In the genomic region with DNA sequence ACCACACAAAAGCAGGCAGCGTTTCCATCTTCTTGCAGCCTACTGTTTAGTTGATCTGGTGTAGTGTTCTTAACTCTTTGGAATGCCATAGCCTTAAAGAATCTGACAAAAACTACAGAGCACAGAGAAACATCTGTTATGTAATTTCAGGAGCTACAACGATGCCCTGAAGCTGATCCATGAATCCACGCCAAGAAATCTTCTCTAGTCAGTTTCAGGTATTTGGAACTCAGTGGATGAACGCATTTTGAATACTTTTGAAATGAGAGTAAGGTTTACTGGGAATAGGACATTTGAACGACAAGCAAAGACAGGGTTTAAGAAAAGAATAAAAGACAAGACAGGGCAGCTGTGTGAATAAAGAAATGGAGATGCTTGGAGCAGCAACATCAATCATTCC, we compare ENCODE assay signal across 20 cellular contexts. TPM values are rescaled to one million over a fixed set of nuclear protein-coding genes. Genes with fewer than 3 reads are reported as not detected.
A peak's percentile ranks its signal among the peaks of the same experiment; 100 is the strongest.
DNase-seq lines count a peak whose midpoint lies in the region; ATAC-seq, FAIRE-seq and TF ChIP-seq lines count a peak whose summit lies in the region.
"Had no signal": no experiment of that assay in that cellular context is flagged by ENCODE, and none has a peak within 500 bp of the region (broad histone marks: within the 10 kb centered on the region; RNA-seq: fewer than 3 reads in every experiment).

No MANE protein-coding gene starts in this region.

- H2AFZ ChIP-seq in HepG2 (ENCODE audit: low read length) (no peak overlapping the region), parathyroid adenoma (peak overlapping the region; percentile 57)
- H2AFZ ChIP-seq: GM23248 had no signal

- DNase-seq in right lobe of liver = no peak
- DNase-seq in HepG2 (ENCODE audit: low spot score) = no peak
- peak; percentile 5 for DNase-seq in HFFc6
- no peak for DNase-seq in gastrocnemius medialis
- DNase-seq in medulla oblongata (ENCODE audit: extremely low spot score) = no peak
- DNase-seq: C1 segment of cervical spinal cord; Calu3; CD4-positive, alpha-beta memory T cell; COR-L47; DMS53; DMS79 treated with DMSO at 0.1 percent for 48 hours; GF-D8; GM23248; H9 had no signal

- H3K36me3 Mint-ChIP-seq in HFFc6 (ENCODE audit: low read depth) = no peaks in the 10 kb centered on the region

- H3K36me3 ChIP-seq in right lobe of liver = peaks cover 0 to 40% (median 9%) of the 10 kb centered on the region in 4 donors
- no peaks in the 10 kb centered on the region for H3K36me3 ChIP-seq in HepG2 (replicated peaks in 1 of 2; ENCODE audit: control insufficient read depth in 1 of 2, insufficient read depth in 2 of 2, low read length in 2 of 2)
- H3K36me3 ChIP-seq in parathyroid adenoma (ENCODE audit: control insufficient read depth, insufficient read depth, low read length) = no peaks in the 10 kb centered on the region
- no peaks in the 10 kb centered on the region for H3K36me3 ChIP-seq in thymus (ENCODE audit: control insufficient read depth, insufficient read depth)
- no peaks in the 10 kb centered on the region for H3K36me3 ChIP-seq in gastrocnemius medialis

- H3K4me1 ChIP-seq in right lobe of liver (peaks cover 0 to 76% (median 23%) of the 10 kb centered on the region in 4 donors), HepG2 (ENCODE audit: insufficient read depth, low read length) (peaks cover 9% of the 10 kb centered on the region), parathyroid adenoma (peaks cover 48% of the 10 kb centered on the region), thymus (ENCODE audit: control insufficient read depth, insufficient read depth, low read length) (no peaks in the 10 kb centered on the region), gastrocnemius medialis (no peaks in the 10 kb centered on the region)

- no peak overlapping the region for H3K27ac Mint-ChIP-seq in HFFc6
- H3K27ac Mint-ChIP-seq: CD4-positive, alpha-beta memory T cell; H9 had no signal

- no peak for TF ChIP-seq RAD21 in HepG2 (CRISPR knock-in tag; IDR thresholded peaks at IDR 0.05)

- H3K27me3 ChIP-seq in right lobe of liver (no peaks in the 10 kb centered on the region), HepG2 (ENCODE audit: control insufficient read depth in 1 of 2, insufficient read depth in 2 of 2, low read length in 2 of 2) (no peaks in the 10 kb centered on the region), parathyroid adenoma (ENCODE audit: control insufficient read depth, insufficient read depth, low read length) (no peaks in the 10 kb centered on the region), thymus (ENCODE audit: control insufficient read depth, insufficient read depth) (no peaks in the 10 kb centered on the region), gastrocnemius medialis (no peaks in the 10 kb centered on the region)

- no TSS peak for BruUV-seq in HepG2 (replicated peaks; lab: Mats Ljungman, UMichigan)

- peaks cover 47% of the 10 kb centered on the region for H3K4me1 Mint-ChIP-seq in HFFc6 (ENCODE audit: low read depth)
- H3K4me1 Mint-ChIP-seq: CD4-positive, alpha-beta memory T cell had no signal

- no peak overlapping the region for H3K4me3 Mint-ChIP-seq in HFFc6
- H3K4me3 Mint-ChIP-seq: CD4-positive, alpha-beta memory T cell; H9 had no signal

- H3K9me3 Mint-ChIP-seq in HFFc6 = no peaks in the 10 kb centered on the region
- H3K9me3 Mint-ChIP-seq: CD4-positive, alpha-beta memory T cell; H9 had no signal

- no peak for TF ChIP-seq POLR2A in right lobe of liver (IDR thresholded peaks at IDR 0.05)
- no peak for TF ChIP-seq POLR2A in HepG2 (IDR thresholded peaks at IDR 0.05; ENCODE audit: insufficient read depth in 1 of 2, low read depth in 2 of 2, low read length in 2 of 2)
- no peak for TF ChIP-seq POLR2A in gastrocnemius medialis (IDR thresholded peaks at IDR 0.05)

- 60% methylated on average over 5 of the region's 5 CpGs for WGBS in right lobe of liver (ENCODE audit: insufficient coverage, low coverage, low lambda C conversion rate, missing lambda C conversion rate)
- 71% methylated on average over 5 of the region's 5 CpGs for WGBS in HepG2 (ENCODE audit: low lambda C conversion rate)
- 92% methylated on average over 5 of the region's 5 CpGs for WGBS in thymus

- peaks cover 2% of the 10 kb centered on the region for H3K27me3 Mint-ChIP-seq in HFFc6 (ENCODE audit: insufficient read depth)
- H3K27me3 Mint-ChIP-seq: CD4-positive, alpha-beta memory T cell had no signal

- TF ChIP-seq EP300 in HepG2 (IDR thresholded peaks at IDR 0.05; ENCODE audit: low read depth in 2 of 2, low read length in 2 of 2) (no peak), HepG2 (CRISPR knock-in tag; IDR thresholded peaks at IDR 0.05; ENCODE audit: borderline replicate concordance) (no peak)

- FAIRE-seq in HepG2 (lab: Jason Lieb, UNC) = no peak
- FAIRE-seq: GM12891 had no signal

- intact Hi-C loops in right lobe of liver (cut with DNase I) (no loop called here), HepG2 (cut with micrococcal nuclease; ENCODE audit: unreplicated experiment) (no loop called here), gastrocnemius medialis (cut with DNase I; ENCODE audit: low total_unique reads) (no loop called here)

- peak overlapping the region in 2 of 3 donors; percentile 71 to 88 for H3K27ac ChIP-seq in right lobe of liver
- no peak overlapping the region for H3K27ac ChIP-seq in HepG2 (ENCODE audit: extremely low read length, insufficient read depth, low read length)
- peak overlapping the region; percentile 66 for H3K27ac ChIP-seq in parathyroid adenoma
- peak overlapping the region; percentile 6 for H3K27ac ChIP-seq in thymus (ENCODE audit: low read depth)
- no peak overlapping the region for H3K27ac ChIP-seq in gastrocnemius medialis
- H3K27ac ChIP-seq: GM23248 had no signal

- H3K4me3 ChIP-seq in right lobe of liver (no peak overlapping the region), HepG2 (replicated peaks in 1 of 3; ENCODE audit: insufficient read depth in 1 of 3, low read depth in 2 of 3, low read length in 3 of 3) (no peak overlapping the region), parathyroid adenoma (ENCODE audit: low read depth, low read length) (no peak overlapping the region), thymus (ENCODE audit: low read length) (no peak overlapping the region), gastrocnemius medialis (no peak overlapping the region)
- H3K4me3 ChIP-seq: GM23248 had no signal

- H3K79me2 ChIP-seq in HepG2 (ENCODE audit: insufficient read depth, low read length) (no peaks in the 10 kb centered on the region), parathyroid adenoma (no peaks in the 10 kb centered on the region)

- H3K9ac ChIP-seq in HepG2 (ENCODE audit: insufficient read depth, low read depth, low read length) = no peak overlapping the region
- H3K9ac ChIP-seq in parathyroid adenoma = no peak overlapping the region
- H3K9ac ChIP-seq: GM23248 had no signal

- H3K4me2 ChIP-seq in HepG2 (ENCODE audit: low read depth, low read length) = no peak overlapping the region
- H3K4me2 ChIP-seq in parathyroid adenoma (ENCODE audit: low read length) = no peak overlapping the region

- CTCF ChIA-PET in HepG2 (lab: Yijun Ruan, JAX; ENCODE audit: low intra/inter-chr PET ratio, low total read pairs) = no interaction called here

- in situ Hi-C loops in HepG2 (cut with HindIII; ENCODE audit: extremely low pct_ligation_motif_present, low pct_unique_long_range_greater_than_20kb) = loop anchor here (10.0 kb wide), 1 partner anchor 807 kb away; no protein-coding TSS in a partner anchor
- in situ Hi-C loops in gastrocnemius medialis (cut with MboI; ENCODE audit: low sequenced_read_pairs in 4 of 4) = no loop called here

- no peaks in the 10 kb centered on the region for H4K20me1 ChIP-seq in HepG2 (ENCODE audit: insufficient read depth, low read length)

- ATAC-seq in right lobe of liver (no peak), HepG2 (no peak), gastrocnemius medialis (no peak)
- ATAC-seq: HCT116 had no signal

- H3K9me3 ChIP-seq in right lobe of liver (no peaks in the 10 kb centered on the region), HepG2 (ENCODE audit: low read length) (no peaks in the 10 kb centered on the region), parathyroid adenoma (ENCODE audit: control insufficient read depth, low read length) (no peaks in the 10 kb centered on the region), thymus (ENCODE audit: control insufficient read depth) (no peaks in the 10 kb centered on the region), gastrocnemius medialis (no peaks in the 10 kb centered on the region)

- POLR2A ChIA-PET in HepG2 (lab: Yijun Ruan, JAX) = no interaction called here

- no peak for TF ChIP-seq CTCF in right lobe of liver (IDR thresholded peaks at IDR 0.05)
- no peak for TF ChIP-seq CTCF in HepG2 (CRISPR knock-in tag; IDR thresholded peaks at IDR 0.05)
- TF ChIP-seq CTCF in HFFc6 (IDR thresholded peaks at IDR 0.05) = no peak
- TF ChIP-seq CTCF in parathyroid adenoma (IDR thresholded peaks at IDR 0.05) = no peak
- TF ChIP-seq CTCF in gastrocnemius medialis (IDR thresholded peaks at IDR 0.05 in 4 of 5, conservative IDR thresholded peaks at IDR 0.05 in 1 of 5) = no peak

RNA-seq across cellular contexts. Expression of a gene that starts 17.8 kb away (rescaled TPM):
- 100 to 1,000 TPM in 4 of 6 experiments, 10 to 100 TPM in 2; 91.4 to 175 (median 166) TPM for total RNA-seq in right lobe of liver
- 3.4 and 3.6 TPM in 2 replicates for total RNA-seq in HepG2 (2016; rRNA removed; fragmentation: Illumina TruSeq; extraction: Trizol)
- total RNA-seq in HepG2 (2016; cell fraction: cytosol; rRNA removed; fragmentation: Illumina TruSeq; extraction: Trizol; ENCODE audit: low read depth) = 0.20 and 0.26 TPM in 2 replicates
- total RNA-seq in HepG2 (2016; cell fraction: insoluble cytoplasmic fraction; rRNA removed; fragmentation: Illumina TruSeq; extraction: Trizol) = 2.7 and 3.0 TPM in 2 replicates
- total RNA-seq in HepG2 (2016; cell fraction: membrane; rRNA removed; fragmentation: Illumina TruSeq; extraction: Trizol) = 0.71 and 1.0 TPM in 2 replicates
- 1.1 and 1.6 TPM in 2 replicates for total RNA-seq in HepG2 (2016; cell fraction: nucleus; rRNA removed; fragmentation: Illumina TruSeq; extraction: Trizol)
- 0.68 and 1.1 TPM in 2 replicates for polyA plus RNA-seq in HepG2 (2011; rRNA removed)
- 0.32 and 0.96 TPM in 2 replicates for polyA plus RNA-seq in HepG2 (2011; cell fraction: cytosol; rRNA removed)
- 1.5 and 2.1 TPM in 2 replicates for polyA plus RNA-seq in HepG2 (2011; cell fraction: nucleus; rRNA removed)
- polyA plus RNA-seq in HepG2 (2012) = 0.41 and 0.99 TPM in 2 replicates
- polyA plus RNA-seq in HepG2 (2016; cell fraction: cytosol; fragmentation: Illumina TruSeq; extraction: Trizol; ENCODE audit: low read depth) = 0.14 and 0.19 TPM in 2 replicates
- polyA plus RNA-seq in HepG2 (2016; cell fraction: insoluble cytoplasmic fraction; fragmentation: Illumina TruSeq; extraction: Trizol; ENCODE audit: low read depth) = 3.2 and 3.4 TPM in 2 replicates
- polyA plus RNA-seq in HepG2 (2016; cell fraction: membrane; fragmentation: Illumina TruSeq; extraction: Trizol; ENCODE audit: low read depth) = 0.30 and 0.39 TPM in 2 replicates
- polyA plus RNA-seq in HepG2 (2016; cell fraction: nucleus; fragmentation: Illumina TruSeq; extraction: Trizol; ENCODE audit: insufficient read depth, low read depth) = 1.4 and 1.6 TPM in 2 replicates
- polyA minus RNA-seq in HepG2 (2011; rRNA and poly(A)+ RNA removed; ENCODE audit: low replicate concordance) = 0.40 and 0.68 TPM in 2 replicates
- 0.40 TPM in 1 of 2 replicates, not detected in the other for polyA minus RNA-seq in HepG2 (2011; cell fraction: cytosol; rRNA and poly(A)+ RNA removed)
- 3.6 and 3.7 TPM in 2 replicates for polyA minus RNA-seq in HepG2 (2011; cell fraction: nucleus; rRNA and poly(A)+ RNA removed)
- not detected for total RNA-seq in HFFc6 (2021; fragmentation: NEBNext Ultra II Directional; extraction: Animal tissue kit (Norgen Biotek cat#: 25700))
- 9.1 TPM for polyA plus RNA-seq in thymus
- 1 to 10 TPM in 1 of 4 donors, under 1 TPM in 2, not detected in 1; 0.55 to 2.1 (median 0.58) TPM for total RNA-seq in gastrocnemius medialis
- total RNA-seq: Daoy, GM23248, H4, H9 had no signal
- polyA plus RNA-seq: CD4-positive, alpha-beta memory T cell; GM23248 had no signal

Comparison
In these comparisons a context has a peak if more than half of its experiments do, and no peak if none do; other contexts are left out.
1. H3K27ac ChIP-seq: peak in right lobe of liver (2 of 3), parathyroid adenoma (single experiment) and thymus (single experiment); none in HepG2 (single experiment) and gastrocnemius medialis (0 of 4).
2. RNA of a gene that starts 17.8 kb away (total RNA-seq): 91.4 to 175 TPM in right lobe of liver; 0.20 to 3.6 TPM in HepG2, 0.55 to 2.1 TPM in gastrocnemius medialis and not detected in HFFc6; every median in the first group is over 10 times any median in the second.